17 cellular contexts compared by ENCODE assay signal in the genomic region with DNA sequence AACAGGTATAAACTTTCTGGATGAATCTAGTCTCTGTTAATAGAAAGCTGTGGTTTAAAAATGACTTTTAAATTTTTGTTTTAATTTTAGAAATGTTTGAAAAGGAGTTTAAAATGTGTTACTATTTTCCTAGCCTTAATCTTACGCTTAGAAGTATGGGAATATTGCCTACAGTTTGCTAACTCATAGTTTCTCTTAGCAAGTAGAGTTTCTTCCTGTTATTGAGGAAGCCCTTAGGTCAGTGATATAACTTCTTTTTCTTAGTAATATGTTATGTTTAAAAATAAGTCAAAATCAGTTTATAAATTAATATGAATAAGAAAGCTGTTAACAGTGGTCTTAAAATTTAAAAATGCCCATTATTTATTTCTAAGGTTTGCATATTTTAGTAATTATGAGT. TPM values are rescaled to one million over a fixed set of nuclear protein-coding genes. Genes with fewer than 3 reads are reported as not detected.
DNase-seq lines count a peak whose midpoint lies in the region; ATAC-seq, FAIRE-seq and TF ChIP-seq lines count a peak whose summit lies in the region.
"Had no signal": no experiment of that assay in that cellular context is flagged by ENCODE, and none has a peak within 500 bp of the region (broad histone marks: within the 10 kb centered on the region; RNA-seq: fewer than 3 reads in every experiment).

No MANE protein-coding gene starts in this region.

- H2BK12ac ChIP-seq in mesenchymal stem cell (ENCODE audit: low read length in 2 of 2): no peak overlapping the region

- H3K79me2 ChIP-seq in astrocyte (ENCODE audit: insufficient read depth, low read length): peaks cover 77% of the 10 kb centered on the region

- H3K9ac ChIP-seq in astrocyte (ENCODE audit: low read length) (no peak overlapping the region), mesenchymal stem cell (ENCODE audit: low read length) (peak overlapping the region; percentile 96)

- H3K27ac Mint-ChIP-seq in astrocyte (ENCODE audit: unreplicated experiment): no peak overlapping the region

- H4K91ac ChIP-seq in mesenchymal stem cell (ENCODE audit: low read length): no peak overlapping the region

- no peaks in the 10 kb centered on the region for H3K27me3 ChIP-seq in HL-60 (ENCODE audit: insufficient read depth, poor library complexity, severe bottlenecking)
- no peaks in the 10 kb centered on the region for H3K27me3 ChIP-seq in astrocyte (ENCODE audit: insufficient read depth, low read length)
- H3K27me3 ChIP-seq in mesenchymal stem cell (ENCODE audit: control insufficient read depth in 1 of 2, insufficient read depth in 1 of 2, low read length in 2 of 2): no peaks in the 10 kb centered on the region

- no peak overlapping the region for H3K4me2 ChIP-seq in astrocyte (ENCODE audit: low read length)
- H3K4me2 ChIP-seq in mesenchymal stem cell (ENCODE audit: low read length, poor library complexity, severe bottlenecking): no peak overlapping the region
- H3K4me2 ChIP-seq: PC-9 had no signal

- H2AFZ ChIP-seq in astrocyte (ENCODE audit: low read depth, low read length) (no peak overlapping the region), mesenchymal stem cell (ENCODE audit: low read depth, low read length) (no peak overlapping the region)
- H2AFZ ChIP-seq: PC-9 had no signal

- no peak overlapping the region for H3K4ac ChIP-seq in mesenchymal stem cell (ENCODE audit: low read depth in 1 of 2, low read length in 2 of 2)

- H3K36me3 ChIP-seq in astrocyte (ENCODE audit: insufficient read depth, low read length) (no peaks in the 10 kb centered on the region), mesenchymal stem cell (ENCODE audit: control insufficient read depth in 1 of 2, insufficient read depth in 2 of 2, low read depth in 1 of 2, low read length in 2 of 2) (peaks cover 0 to 6% of the 10 kb centered on the region in 2 experiments)

- H2BK120ac ChIP-seq in mesenchymal stem cell (ENCODE audit: low read depth, low read length): no peak overlapping the region

- TF ChIP-seq CTCF in HL-60 (IDR thresholded peaks at IDR 0.05; ENCODE audit: insufficient read depth, low read length): no peak
- TF ChIP-seq CTCF in astrocyte (IDR thresholded peaks at IDR 0.05; ENCODE audit: insufficient read depth, low read depth, low read length): no peak

- peak overlapping the region; percentile 37 for H3K4me3 Mint-ChIP-seq in astrocyte (ENCODE audit: unreplicated experiment)

- H3K27ac ChIP-seq in HL-60 (replicated peaks) (peak overlapping the region; percentile 3; the same call in 1 of the 2 replicates), astrocyte (ENCODE audit: low read depth, low read length) (no peak overlapping the region), mesenchymal stem cell (ENCODE audit: low read length, poor library complexity, severe bottlenecking) (no peak overlapping the region)
- H3K27ac ChIP-seq: PC-9 had no signal

- peaks cover 3% of the 10 kb centered on the region for H3K79me1 ChIP-seq in mesenchymal stem cell (replicated peaks; ENCODE audit: low read length, poor library complexity, severe bottlenecking)

- no peak for ATAC-seq in stimulated activated naive CD8-positive, alpha-beta T cell treated with anti-CD3 and anti-CD28 coated beads, Interleukin-15, Interleukin-2, amounts not matched to agents 100 U/mL and 50 U/mL, for 24 hours

- H3K18ac ChIP-seq in mesenchymal stem cell (ENCODE audit: low read depth in 1 of 2, low read length in 2 of 2): no peak overlapping the region

- H4K8ac ChIP-seq in mesenchymal stem cell (ENCODE audit: low read length): no peak overlapping the region

- H3K23ac ChIP-seq in mesenchymal stem cell (ENCODE audit: low read length in 2 of 2): no peak overlapping the region

- 60% methylated on average over 1 of the region's 1 CpG for WGBS in mesenchymal stem cell

- H3K4me1 ChIP-seq in astrocyte (ENCODE audit: insufficient read depth, low read length) (peaks cover 27% of the 10 kb centered on the region), mesenchymal stem cell (ENCODE audit: control insufficient read depth, insufficient read depth, low read depth, low read length) (peaks cover 3% of the 10 kb centered on the region)

- H2AK5ac ChIP-seq in mesenchymal stem cell (ENCODE audit: low read length, severe bottlenecking): no peak overlapping the region

- peaks cover 34% of the 10 kb centered on the region for H3K4me1 Mint-ChIP-seq in astrocyte (ENCODE audit: low read depth, unreplicated experiment)

- H2BK5ac ChIP-seq in mesenchymal stem cell (ENCODE audit: low read depth, low read length, poor library complexity, severe bottlenecking): no peak overlapping the region

- H2BK15ac ChIP-seq in mesenchymal stem cell (ENCODE audit: low read depth, poor library complexity, severe bottlenecking): no peak overlapping the region

- no peak overlapping the region for H3K14ac ChIP-seq in mesenchymal stem cell (ENCODE audit: low read length in 2 of 2)

- no peaks in the 10 kb centered on the region for H3K27me3 Mint-ChIP-seq in astrocyte (ENCODE audit: low read depth, unreplicated experiment)
- H3K27me3 Mint-ChIP-seq: IgD-negative memory B cell had no signal

- DNase-seq in AML-193 (lab: John Stamatoyannopoulos, UW): peak; percentile 13 to 19
- no peak for DNase-seq in HL-60 (ENCODE audit: low read depth in 1 of 2, low spot score in 1 of 2)
- DNase-seq in astrocyte (ENCODE audit: low read depth): no peak
- no peak for DNase-seq in mesenchymal stem cell
- no peak for DNase-seq in NCI-H2227 (lab: John Stamatoyannopoulos, UW; ENCODE audit: unreplicated experiment)
- DNase-seq in stimulated activated naive CD8-positive, alpha-beta T cell treated with anti-CD3 and anti-CD28 coated beads, Interleukin-15, Interleukin-2, amounts not matched to agents 100 U/mL and 50 U/mL, for 24 hours: no peak
- DNase-seq in NCI-H446 treated with DMSO at 0.1 percent for 48 hours (lab: John Stamatoyannopoulos, UW): no peak
- DNase-seq: C1 segment of cervical spinal cord, DMS79 treated with DMSO at 0.1 percent for 48 hours, H7, HFFc6, NCI-H1105, NCI-H1694 treated with DMSO at 0.1 percent for 48 hours, NCI-H510A treated with DMSO at 0.1 percent for 48 hours, NCI-H774, PC-9 had no signal

- FAIRE-seq in astrocyte (lab: Jason Lieb, UNC): no peak

- no peaks in the 10 kb centered on the region for H3K9me3 ChIP-seq in astrocyte (ENCODE audit: insufficient read depth, low read depth, low read length)
- no peaks in the 10 kb centered on the region for H3K9me3 ChIP-seq in mesenchymal stem cell (ENCODE audit: control insufficient read depth, low read length)

- peaks cover 4% of the 10 kb centered on the region for H3K36me3 Mint-ChIP-seq in astrocyte (ENCODE audit: low read depth, unreplicated experiment)

- H3K9me3 Mint-ChIP-seq in astrocyte (ENCODE audit: unreplicated experiment): no peaks in the 10 kb centered on the region
- H3K9me3 Mint-ChIP-seq: HFFc6, IgD-negative memory B cell had no signal

- H3K4me3 ChIP-seq in HL-60 (replicated peaks; ENCODE audit: insufficient read depth, low read length) (no peak overlapping the region), astrocyte (ENCODE audit: insufficient read depth, low read depth, low read length) (no peak overlapping the region), mesenchymal stem cell (ENCODE audit: insufficient read depth in 1 of 2, low read depth in 1 of 2, low read length in 2 of 2) (no peak overlapping the region)
- H3K4me3 ChIP-seq: PC-9 had no signal

- peaks cover 45% of the 10 kb centered on the region for H4K20me1 ChIP-seq in astrocyte (ENCODE audit: insufficient read depth, low read length)

RNA-seq across cellular contexts. Expression of gene STARD3NL, which starts 3.1 kb away (rescaled TPM):
- 84.0 and 85.8 TPM in 2 replicates for total RNA-seq in astrocyte
- polyA plus RNA-seq in mesenchymal stem cell (2013, experiment 1 of 2): 55.4 TPM
- polyA plus RNA-seq in mesenchymal stem cell (2013, experiment 2 of 2): 57.5 TPM

Comparison
In these comparisons a context has a peak if more than half of its experiments do, and no peak if none do; other contexts are left out.
1. DNase-seq: peak in AML-193 (2 of 2); none in HL-60 (0 of 2), astrocyte (single experiment), mesenchymal stem cell (single experiment), NCI-H2227 (single experiment), stimulated activated naive CD8-positive, alpha-beta T cell treated with anti-CD3 and anti-CD28 coated beads, Interleukin-15, Interleukin-2, amounts not matched to agents 100 U/mL and 50 U/mL, for 24 hours (single experiment) and NCI-H446 treated with DMSO at 0.1 percent for 48 hours (single experiment).